ENCODE assay signal across 18 cellular contexts in the genomic region with DNA sequence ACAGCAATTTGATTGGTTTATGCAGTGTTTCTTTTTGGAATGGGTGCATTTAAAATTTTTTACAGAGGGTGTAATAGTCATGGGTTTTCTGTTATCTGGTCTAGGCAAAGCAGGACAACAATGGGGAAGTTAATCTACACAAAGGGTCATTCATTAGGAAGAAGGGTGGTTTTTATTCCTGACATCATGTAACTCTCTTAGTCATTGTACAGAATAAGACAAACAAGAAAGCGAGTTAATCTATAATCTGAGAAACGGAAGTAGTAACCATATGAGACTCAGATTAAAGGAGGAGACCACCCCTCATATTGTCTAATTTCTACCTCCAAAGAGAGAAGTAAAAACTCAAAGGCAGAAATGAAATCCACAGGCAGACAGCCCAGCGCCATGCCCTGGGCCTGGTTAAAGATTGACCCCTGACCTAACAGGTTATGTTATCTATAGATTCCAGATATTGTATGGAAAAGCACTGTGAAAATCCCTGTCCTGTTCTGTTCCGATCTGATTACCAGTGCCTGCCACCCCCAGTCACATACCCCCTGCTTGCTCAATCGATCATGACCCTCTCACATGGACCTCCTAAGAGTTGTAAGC. TPM values are rescaled to one million over a fixed set of nuclear protein-coding genes. Genes with fewer than 3 reads are reported as not detected.
"Had no signal": no experiment of that assay in that cellular context is flagged by ENCODE, and none has a peak within 500 bp of the region (broad histone marks: within the 10 kb centered on the region; RNA-seq: fewer than 3 reads in every experiment).

No MANE protein-coding gene starts in this region.

- H3K4me3 ChIP-seq: left ventricle myocardium inferior, sigmoid colon, spleen had no signal

- ATAC-seq: naive thymus-derived CD8-positive, alpha-beta T cell; stimulated activated memory B cell treated with anti-CD40 and anti-IgM and Interleukin-4, amounts not matched to agents 10 μg/mL and 1 μg/mL and 100 μg/mL, for 72 hours had no signal

- H3K4me1 ChIP-seq: left ventricle myocardium inferior, sigmoid colon, spleen had no signal

- H3K4me1 Mint-ChIP-seq: activated B cell treated with CpG ODN at 0.5 μM for 24 hours; activated naive CD8-positive, alpha-beta T cell treated with anti-CD3 and anti-CD28 coated beads, Interleukin-2, amount 10 ng/mL, durations not matched to agents 7 days and 5 days; memory B cell; stimulated activated memory B cell treated with anti-CD40 and anti-IgM and Interleukin-4, amounts not matched to agents 10 μg/mL and 1 μg/mL and 100 μg/mL, for 72 hours had no signal

- H3K27ac ChIP-seq: epithelial cell of prostate, left ventricle myocardium inferior, sigmoid colon, spleen had no signal

- H3K27me3 Mint-ChIP-seq: activated CD4-positive, alpha-beta memory T cell treated with anti-CD3 and anti-CD28 coated beads for 36 hours had no signal

- H3K27ac Mint-ChIP-seq: activated B cell treated with CpG ODN at 0.5 μM for 24 hours; activated CD4-positive, alpha-beta memory T cell treated with anti-CD3 and anti-CD28 coated beads for 36 hours; activated naive CD8-positive, alpha-beta T cell treated with anti-CD3 and anti-CD28 coated beads, Interleukin-2, amount 10 ng/mL, durations not matched to agents 7 days and 5 days; endodermal cell; memory B cell; naive thymus-derived CD8-positive, alpha-beta T cell; stimulated activated memory B cell treated with anti-CD40 and anti-IgM and Interleukin-4, amounts not matched to agents 10 μg/mL and 1 μg/mL and 100 μg/mL, for 72 hours had no signal

- DNase-seq: activated B cell treated with CpG ODN at 0.5 μM for 24 hours; activated CD4-positive, alpha-beta memory T cell treated with anti-CD3 and anti-CD28 coated beads for 36 hours; activated CD4-positive, alpha-beta T cell treated with anti-CD3 and anti-CD28 coated beads for 4 hours; activated naive CD4-positive, alpha-beta T cell treated with Interleukin-2 at 50 U/mL for 16 hours; activated naive CD8-positive, alpha-beta T cell treated with anti-CD3 and anti-CD28 coated beads, Interleukin-2, amount 10 ng/mL, durations not matched to agents 7 days and 5 days; activated T-cell treated with anti-CD3 and anti-CD28 coated beads for 4 hours; endodermal cell; foreskin fibroblast; kidney; left ventricle myocardium inferior; naive thymus-derived CD8-positive, alpha-beta T cell; sigmoid colon; spleen; stimulated activated CD4-positive, alpha-beta T cell treated with anti-CD3 and anti-CD28 coated beads, Interleukin-4, amount 100 ng/mL, for 4 hours had no signal

- H3K27me3 ChIP-seq: sigmoid colon, spleen had no signal

- H3K36me3 ChIP-seq: left ventricle myocardium inferior, sigmoid colon, spleen had no signal

- H3K4me3 Mint-ChIP-seq: activated B cell treated with CpG ODN at 0.5 μM for 24 hours; activated CD4-positive, alpha-beta memory T cell treated with anti-CD3 and anti-CD28 coated beads for 36 hours; activated naive CD8-positive, alpha-beta T cell treated with anti-CD3 and anti-CD28 coated beads, Interleukin-2, amount 10 ng/mL, durations not matched to agents 7 days and 5 days; endodermal cell; memory B cell; naive thymus-derived CD8-positive, alpha-beta T cell; stimulated activated memory B cell treated with anti-CD40 and anti-IgM and Interleukin-4, amounts not matched to agents 10 μg/mL and 1 μg/mL and 100 μg/mL, for 72 hours had no signal

RNA-seq across cellular contexts. Expression of gene FGR, which starts 47.5 kb away (rescaled TPM):
- total RNA-seq: endodermal cell, osteocyte had no signal
